11 cellular contexts compared by ENCODE assay signal in the genomic region with DNA sequence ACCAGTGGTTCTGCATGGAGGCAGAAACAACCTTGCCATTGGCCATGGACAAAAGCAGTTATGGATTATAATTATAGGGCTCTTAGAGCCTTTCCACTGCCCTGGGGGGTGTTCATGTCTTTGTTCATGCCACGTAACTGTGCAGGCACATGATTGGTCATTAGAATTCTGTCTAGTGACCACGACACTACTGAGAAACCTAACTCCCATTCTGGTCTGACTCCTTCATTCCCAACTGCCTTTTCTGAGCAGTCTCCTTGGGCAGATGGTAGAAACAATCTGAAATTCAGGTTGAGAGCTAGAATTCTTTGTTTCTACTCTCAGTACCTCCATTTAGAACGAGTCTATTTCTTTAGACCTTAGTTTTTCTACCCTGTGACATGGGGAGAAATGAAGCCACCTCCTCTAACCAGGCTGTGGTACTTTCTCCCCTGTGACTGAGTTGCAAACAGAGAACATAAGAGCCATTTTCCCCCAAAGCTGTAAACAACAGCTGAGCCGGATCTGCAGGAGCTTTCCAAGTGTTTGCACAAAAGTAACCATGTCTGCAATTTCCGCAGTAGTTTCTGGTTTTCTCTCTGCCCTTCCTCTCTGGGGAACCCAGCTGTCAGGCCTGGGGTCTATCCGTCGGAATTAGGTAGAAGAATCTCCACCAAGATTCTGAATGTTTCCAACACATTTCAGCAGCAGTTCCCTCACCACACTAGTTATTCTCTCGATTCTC. TPM values are rescaled to one million over a fixed set of nuclear protein-coding genes. Genes with fewer than 3 reads are reported as not detected.
A peak's percentile ranks its signal among the peaks of the same experiment; 100 is the strongest.
DNase-seq lines count a peak whose midpoint lies in the region; ATAC-seq and TF ChIP-seq lines count a peak whose summit lies in the region.
"Had no signal": no experiment of that assay in that cellular context is flagged by ENCODE, and none has a peak within 500 bp of the region (broad histone marks: within the 10 kb centered on the region; RNA-seq: fewer than 3 reads in every experiment).

No MANE protein-coding gene starts in this region.

- DNase-seq in LHCN-M2 (ENCODE audit: low read depth) (peak; percentile 84), amygdala (lab: John Stamatoyannopoulos, UW) (peak in 29 of 56 donors; percentile 15 to 75 (median 43)), hippocampal formation (lab: John Stamatoyannopoulos, UW) (peak; percentile 49 to 85), smooth muscle cell of the brain vasculature (ENCODE audit: low read depth, low spot score) (peak; percentile 33), activated T-cell treated with anti-CD3 and anti-CD28 coated beads for 4 hours (no peak), HEK293T (ENCODE audit: extremely low spot score) (no peak), foreskin melanocyte (no peak)
- DNase-seq: NCI-H526 had no signal

- POLR2A ChIA-PET in HEK293T (lab: Yijun Ruan, JAX): no interaction called here

- CTCF ChIA-PET in HEK293T (lab: Yijun Ruan, JAX): interaction anchor here (0.6 to 4.6 kb wide), 7 partner anchors 14 to 259 kb away, joined by 3 to 17 read pairs (median 3); no protein-coding TSS in a partner anchor

- no peak for ATAC-seq in GM18498 (IDR thresholded peaks at IDR 0.05; ENCODE audit: unreplicated experiment)
- ATAC-seq: activated CD4-positive, CD25-positive, alpha-beta regulatory T cell treated with anti-CD3 and anti-CD28 coated beads, Interleukin-2, amount 50 U/mL, for 24 hours; body of pancreas had no signal

TF ChIP-seq in HEK293T, 16 proteins besides CTCF, POLR2A, EP300 and RAD21:
- TF ChIP-seq CTBP1 (IDR thresholded peaks at IDR 0.05; ENCODE audit: borderline replicate concordance) (no peak), ARNT (IDR thresholded peaks at IDR 0.05) (no peak), TARDBP (IDR thresholded peaks at IDR 0.05) (no peak), FOXM1 (IDR thresholded peaks at IDR 0.05; ENCODE audit: borderline replicate concordance) (no peak), NFRKB (IDR thresholded peaks at IDR 0.05) (no peak), HDGF (IDR thresholded peaks at IDR 0.05; ENCODE audit: borderline replicate concordance) (no peak), FOXK2 (IDR thresholded peaks at IDR 0.05) (no peak), BHLHE40 (IDR thresholded peaks at IDR 0.05; ENCODE audit: borderline replicate concordance) (no peak), PKNOX1 (IDR thresholded peaks at IDR 0.05) (no peak), SUZ12 (IDR thresholded peaks at IDR 0.05) (no peak), ZNF384 (IDR thresholded peaks at IDR 0.05) (no peak), ELF4 (IDR thresholded peaks at IDR 0.05) (no peak), SP1 (IDR thresholded peaks at IDR 0.05) (no peak), FOXA1 (IDR thresholded peaks at IDR 0.05) (no peak)

RNA-seq across cellular contexts. Expression of gene IPO9, which starts 37.7 kb away (rescaled TPM):
- total RNA-seq in LHCN-M2 (2014; rRNA removed): 28.9 and 33.1 TPM in 2 replicates
- polyA plus RNA-seq in LHCN-M2 (2012): 39.2 TPM

Comparison
In these comparisons a context has a peak if more than half of its experiments do, and no peak if none do; other contexts are left out.
1. DNase-seq: peak in LHCN-M2 (single experiment), amygdala (29 of 56), hippocampal formation (2 of 2) and smooth muscle cell of the brain vasculature (single experiment); none in activated T-cell treated with anti-CD3 and anti-CD28 coated beads for 4 hours (single experiment), HEK293T (single experiment) and foreskin melanocyte (single experiment).